ENCODE assay signal across 2 cellular contexts in the genomic region with DNA sequence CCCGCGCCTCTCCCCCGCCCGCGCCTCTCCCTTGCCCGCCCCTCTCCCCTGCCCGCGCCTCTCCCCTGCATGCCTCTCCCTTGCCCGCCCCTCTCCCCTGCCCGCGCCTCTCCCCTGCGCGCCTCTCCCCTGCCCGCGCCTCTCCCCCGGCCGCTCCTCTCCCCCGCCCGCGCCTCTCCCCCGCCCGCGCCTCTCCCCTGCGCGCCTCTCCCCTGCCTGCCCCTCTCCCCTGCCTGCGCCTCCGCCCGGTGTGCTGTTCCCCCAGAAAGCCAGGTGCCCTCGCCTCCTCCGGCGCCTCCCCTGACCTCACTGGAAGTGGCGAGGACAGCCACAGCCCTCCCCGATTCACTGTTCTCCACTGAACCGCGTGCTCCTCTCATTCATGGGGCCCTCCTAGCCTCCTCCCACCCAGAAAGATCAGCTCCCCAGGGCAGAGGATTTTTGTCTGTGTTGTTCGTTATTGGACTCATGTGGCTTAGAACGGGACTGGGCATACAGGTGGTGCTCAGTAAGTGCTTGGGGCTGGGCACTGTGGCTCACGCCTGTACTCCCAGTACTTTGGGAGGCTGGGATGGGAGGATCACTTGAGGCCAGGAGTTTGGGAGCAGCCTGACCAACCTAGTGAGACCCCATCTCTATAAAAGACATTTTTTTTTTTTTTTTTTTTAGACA.
TF ChIP-seq lines count a peak whose summit lies in the region.

No MANE protein-coding gene starts in this region.

TF ChIP-seq in Ishikawa, 13 proteins besides CTCF, POLR2A, EP300 and RAD21:
- no peak for TF ChIP-seq ZBTB7A (IDR thresholded peaks at IDR 0.05; ENCODE audit: low read depth)
- TF ChIP-seq CEBPB (IDR thresholded peaks at IDR 0.05), result no peak
- no peak for TF ChIP-seq NFIC (IDR thresholded peaks at IDR 0.05)
- no peak for TF ChIP-seq TAF1 (IDR thresholded peaks at IDR 0.05; ENCODE audit: low read depth)
- TF ChIP-seq, protein P1, sequence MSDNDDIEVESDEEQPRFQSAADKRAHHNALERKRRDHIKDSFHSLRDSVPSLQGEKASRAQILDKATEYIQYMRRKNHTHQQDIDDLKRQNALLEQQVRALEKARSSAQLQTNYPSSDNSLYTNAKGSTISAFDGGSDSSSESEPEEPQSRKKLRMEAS (IDR thresholded peaks at IDR 0.05), result peak; percentile 39; the same call in 1 of the 2 replicates

TF ChIP-seq in GM12878, 131 proteins besides CTCF, POLR2A, EP300 and RAD21:
- TF ChIP-seq ZNF217 (IDR thresholded peaks at IDR 0.05) (no peak), CBFB (IDR thresholded peaks at IDR 0.05; ENCODE audit: low read depth) (no peak), SUPT20H (IDR thresholded peaks at IDR 0.05; ENCODE audit: borderline replicate concordance, control insufficient read depth, low read depth, low read length) (no peak)
TF ChIP-seq in GM12878: peak in this region for 0.
